In the genomic region with DNA sequence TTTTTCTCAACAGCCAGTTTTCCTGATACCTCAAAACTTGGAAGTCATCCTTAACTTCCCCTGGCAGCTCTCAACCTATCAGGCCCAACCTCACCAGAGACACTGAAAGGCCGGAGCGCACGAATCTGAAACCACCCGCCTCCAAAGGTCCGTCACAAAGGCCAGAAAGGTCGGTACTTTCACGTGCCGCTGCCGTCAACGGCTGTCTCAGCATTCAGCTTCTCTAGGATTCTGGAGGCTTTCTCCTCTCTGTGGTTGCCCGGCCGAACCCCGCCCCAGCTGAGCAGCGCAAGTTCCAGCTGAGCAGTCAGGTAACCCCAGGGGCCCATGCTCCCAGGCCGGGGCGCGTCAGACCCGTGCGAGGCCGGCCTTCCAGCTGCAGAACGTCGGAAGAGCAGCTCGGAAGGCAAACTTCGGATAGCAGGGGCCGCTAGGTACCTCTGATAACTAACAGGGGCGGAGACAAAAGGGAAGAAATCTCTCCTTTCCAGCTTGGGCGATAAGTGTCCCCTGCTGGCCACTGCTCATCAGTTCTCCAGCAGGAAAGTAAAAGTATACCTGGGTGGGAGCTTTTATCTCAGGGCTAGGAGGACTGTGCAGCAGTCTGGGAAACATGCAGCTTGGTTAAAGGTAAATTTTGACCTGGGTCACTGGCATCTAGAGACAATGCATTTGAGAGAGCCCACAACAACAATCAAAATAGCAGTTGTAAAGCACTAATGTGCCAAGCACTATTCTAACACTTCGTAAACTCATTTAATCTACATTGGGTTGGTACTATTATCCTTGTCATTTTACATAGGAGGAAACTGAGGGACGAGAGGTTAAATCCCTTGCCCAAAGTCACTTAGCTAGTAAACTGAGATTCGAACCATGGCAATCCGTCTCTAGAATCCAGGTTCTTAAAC, we compare ENCODE assay signal across 1 cellular context.
TF ChIP-seq lines count a peak whose summit lies in the region.

No MANE protein-coding gene starts in this region.

TF ChIP-seq in HepG2, 621 proteins besides CTCF, POLR2A, EP300 and RAD21 (continued from another document and continues in another):
- TF ChIP-seq, protein P1, sequence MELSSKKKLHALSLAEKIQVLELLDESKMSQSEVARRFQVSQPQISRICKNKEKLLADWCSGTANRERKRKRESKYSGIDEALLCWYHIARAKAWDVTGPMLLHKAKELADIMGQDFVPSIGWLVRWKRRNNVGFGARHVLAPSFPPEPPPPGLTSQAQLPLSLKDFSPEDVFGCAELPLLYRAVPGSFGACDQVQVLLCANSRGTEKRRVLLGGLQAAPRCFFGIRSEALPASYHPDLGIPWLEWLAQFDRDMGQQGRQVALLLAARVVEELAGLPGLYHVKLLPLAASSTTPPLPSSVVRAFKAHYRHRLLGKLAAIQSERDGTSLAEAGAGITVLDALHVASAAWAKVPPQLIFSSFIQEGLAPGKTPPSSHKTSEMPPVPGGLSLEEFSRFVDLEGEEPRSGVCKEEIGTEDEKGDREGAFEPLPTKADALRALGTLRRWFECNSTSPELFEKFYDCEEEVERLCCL (CRISPR knock-in tag; IDR thresholded peaks at IDR 0.05; ENCODE audit: borderline replicate concordance) = no peak
- no peak for TF ChIP-seq NFIB (CRISPR knock-in tag; IDR thresholded peaks at IDR 0.05; ENCODE audit: borderline replicate concordance)
- TF ChIP-seq, protein P2, sequence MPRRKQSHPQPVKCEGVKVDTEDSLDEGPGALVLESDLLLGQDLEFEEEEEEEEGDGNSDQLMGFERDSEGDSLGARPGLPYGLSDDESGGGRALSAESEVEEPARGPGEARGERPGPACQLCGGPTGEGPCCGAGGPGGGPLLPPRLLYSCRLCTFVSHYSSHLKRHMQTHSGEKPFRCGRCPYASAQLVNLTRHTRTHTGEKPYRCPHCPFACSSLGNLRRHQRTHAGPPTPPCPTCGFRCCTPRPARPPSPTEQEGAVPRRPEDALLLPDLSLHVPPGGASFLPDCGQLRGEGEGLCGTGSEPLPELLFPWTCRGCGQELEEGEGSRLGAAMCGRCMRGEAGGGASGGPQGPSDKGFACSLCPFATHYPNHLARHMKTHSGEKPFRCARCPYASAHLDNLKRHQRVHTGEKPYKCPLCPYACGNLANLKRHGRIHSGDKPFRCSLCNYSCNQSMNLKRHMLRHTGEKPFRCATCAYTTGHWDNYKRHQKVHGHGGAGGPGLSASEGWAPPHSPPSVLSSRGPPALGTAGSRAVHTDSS (CRISPR knock-in tag; conservative IDR thresholded peaks at IDR 0.05) = 0 out of 2 replicates have a peak, but pooled peaks have one; percentile 27
- no peak for TF ChIP-seq EZH2 (conservative IDR thresholded peaks at IDR 0.05; ENCODE audit: low read depth, low read length)
- TF ChIP-seq, protein P3, sequence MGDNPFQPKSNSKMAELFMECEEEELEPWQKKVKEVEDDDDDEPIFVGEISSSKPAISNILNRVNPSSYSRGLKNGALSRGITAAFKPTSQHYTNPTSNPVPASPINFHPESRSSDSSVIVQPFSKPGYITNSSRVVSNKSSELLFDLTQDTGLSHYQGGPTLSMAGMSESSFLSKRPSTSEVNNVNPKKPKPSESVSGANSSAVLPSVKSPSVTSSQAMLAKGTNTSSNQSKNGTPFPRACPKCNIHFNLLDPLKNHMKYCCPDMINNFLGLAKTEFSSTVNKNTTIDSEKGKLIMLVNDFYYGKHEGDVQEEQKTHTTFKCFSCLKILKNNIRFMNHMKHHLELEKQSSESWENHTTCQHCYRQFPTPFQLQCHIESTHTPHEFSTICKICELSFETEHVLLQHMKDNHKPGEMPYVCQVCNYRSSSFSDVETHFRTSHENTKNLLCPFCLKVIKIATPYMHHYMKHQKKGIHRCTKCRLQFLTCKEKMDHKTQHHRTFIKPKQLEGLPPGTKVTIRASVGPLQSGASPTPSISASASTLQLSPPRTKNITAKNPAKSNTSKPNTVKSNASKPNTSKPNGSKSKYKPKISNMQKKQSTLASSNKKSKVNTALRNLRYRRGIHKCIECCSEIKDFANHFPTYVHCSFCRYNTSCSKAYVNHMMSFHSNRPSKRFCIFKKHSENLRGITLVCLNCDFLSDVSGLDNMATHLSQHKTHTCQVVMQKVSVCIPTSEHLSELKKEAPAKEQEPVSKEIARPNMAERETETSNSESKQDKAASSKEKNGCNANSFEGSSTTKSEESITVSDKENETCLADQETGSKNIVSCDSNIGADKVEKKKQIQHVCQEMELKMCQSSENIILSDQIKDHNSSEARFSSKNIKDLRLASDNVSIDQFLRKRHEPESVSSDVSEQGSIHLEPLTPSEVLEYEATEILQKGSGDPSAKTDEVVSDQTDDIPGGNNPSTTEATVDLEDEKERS (CRISPR knock-in tag; IDR thresholded peaks at IDR 0.05) = peak; percentile 81; the same call in 1 of the 2 replicates
- no peak for TF ChIP-seq BRCA1 (CRISPR knock-in tag; IDR thresholded peaks at IDR 0.05)
- no peak for TF ChIP-seq ZNF432 (CRISPR knock-in tag; IDR thresholded peaks at IDR 0.05; ENCODE audit: borderline replicate concordance)
- TF ChIP-seq ZNF816 (CRISPR knock-in tag; IDR thresholded peaks at IDR 0.05; ENCODE audit: borderline replicate concordance) = no peak; the same call in 1 of the 2 replicates
- TF ChIP-seq, protein P4, sequence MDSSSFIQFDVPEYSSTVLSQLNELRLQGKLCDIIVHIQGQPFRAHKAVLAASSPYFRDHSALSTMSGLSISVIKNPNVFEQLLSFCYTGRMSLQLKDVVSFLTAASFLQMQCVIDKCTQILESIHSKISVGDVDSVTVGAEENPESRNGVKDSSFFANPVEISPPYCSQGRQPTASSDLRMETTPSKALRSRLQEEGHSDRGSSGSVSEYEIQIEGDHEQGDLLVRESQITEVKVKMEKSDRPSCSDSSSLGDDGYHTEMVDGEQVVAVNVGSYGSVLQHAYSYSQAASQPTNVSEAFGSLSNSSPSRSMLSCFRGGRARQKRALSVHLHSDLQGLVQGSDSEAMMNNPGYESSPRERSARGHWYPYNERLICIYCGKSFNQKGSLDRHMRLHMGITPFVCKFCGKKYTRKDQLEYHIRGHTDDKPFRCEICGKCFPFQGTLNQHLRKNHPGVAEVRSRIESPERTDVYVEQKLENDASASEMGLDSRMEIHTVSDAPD (CRISPR knock-in tag; IDR thresholded peaks at IDR 0.05) = peak; percentile 88; the same call in 1 of the 2 replicates
- TF ChIP-seq ZNF775 (CRISPR knock-in tag; IDR thresholded peaks at IDR 0.05; ENCODE audit: borderline replicate concordance) = no peak
- peak; percentile 89 for TF ChIP-seq SKI (IDR thresholded peaks at IDR 0.05; ENCODE audit: partially characterized antibody)
- TF ChIP-seq, protein P5, sequence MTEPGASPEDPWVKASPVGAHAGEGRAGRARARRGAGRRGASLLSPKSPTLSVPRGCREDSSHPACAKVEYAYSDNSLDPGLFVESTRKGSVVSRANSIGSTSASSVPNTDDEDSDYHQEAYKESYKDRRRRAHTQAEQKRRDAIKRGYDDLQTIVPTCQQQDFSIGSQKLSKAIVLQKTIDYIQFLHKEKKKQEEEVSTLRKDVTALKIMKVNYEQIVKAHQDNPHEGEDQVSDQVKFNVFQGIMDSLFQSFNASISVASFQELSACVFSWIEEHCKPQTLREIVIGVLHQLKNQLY (CRISPR knock-in tag; IDR thresholded peaks at IDR 0.05) = peak; percentile 89
- no peak; the same call in none of the 2 replicates for TF ChIP-seq ZNF619 (CRISPR knock-in tag; IDR thresholded peaks at IDR 0.05)
- TF ChIP-seq REPIN1 (CRISPR knock-in tag; IDR thresholded peaks at IDR 0.05; ENCODE audit: borderline replicate concordance, low read depth) = peak; percentile 89; the same call in 1 of the 2 replicates
- no peak for TF ChIP-seq ZNF10 (CRISPR knock-in tag; IDR thresholded peaks at IDR 0.05; ENCODE audit: borderline replicate concordance, low read depth)
- peak; percentile 68 for TF ChIP-seq RARA (CRISPR knock-in tag; IDR thresholded peaks at IDR 0.05)
- peak; percentile 91 for TF ChIP-seq DR1 (CRISPR knock-in tag; IDR thresholded peaks at IDR 0.05)
- TF ChIP-seq KLF16 (CRISPR knock-in tag; IDR thresholded peaks at IDR 0.05) = peak; percentile 53 to 97; a peak in 3 of 4 replicates
- no peak for TF ChIP-seq STAT5B (CRISPR knock-in tag; IDR thresholded peaks at IDR 0.05)
- peak; percentile 70 for TF ChIP-seq ZNF205 (CRISPR knock-in tag; IDR thresholded peaks at IDR 0.05)
- peak; percentile 74 for TF ChIP-seq ELF3 (CRISPR knock-in tag; IDR thresholded peaks at IDR 0.05)
- TF ChIP-seq KLF6 (CRISPR knock-in tag; IDR thresholded peaks at IDR 0.05) = peak; percentile 92; the same call in 1 of the 2 replicates
- TF ChIP-seq NCOA1 (CRISPR knock-in tag; IDR thresholded peaks at IDR 0.05) = no peak
- TF ChIP-seq, protein P6, sequence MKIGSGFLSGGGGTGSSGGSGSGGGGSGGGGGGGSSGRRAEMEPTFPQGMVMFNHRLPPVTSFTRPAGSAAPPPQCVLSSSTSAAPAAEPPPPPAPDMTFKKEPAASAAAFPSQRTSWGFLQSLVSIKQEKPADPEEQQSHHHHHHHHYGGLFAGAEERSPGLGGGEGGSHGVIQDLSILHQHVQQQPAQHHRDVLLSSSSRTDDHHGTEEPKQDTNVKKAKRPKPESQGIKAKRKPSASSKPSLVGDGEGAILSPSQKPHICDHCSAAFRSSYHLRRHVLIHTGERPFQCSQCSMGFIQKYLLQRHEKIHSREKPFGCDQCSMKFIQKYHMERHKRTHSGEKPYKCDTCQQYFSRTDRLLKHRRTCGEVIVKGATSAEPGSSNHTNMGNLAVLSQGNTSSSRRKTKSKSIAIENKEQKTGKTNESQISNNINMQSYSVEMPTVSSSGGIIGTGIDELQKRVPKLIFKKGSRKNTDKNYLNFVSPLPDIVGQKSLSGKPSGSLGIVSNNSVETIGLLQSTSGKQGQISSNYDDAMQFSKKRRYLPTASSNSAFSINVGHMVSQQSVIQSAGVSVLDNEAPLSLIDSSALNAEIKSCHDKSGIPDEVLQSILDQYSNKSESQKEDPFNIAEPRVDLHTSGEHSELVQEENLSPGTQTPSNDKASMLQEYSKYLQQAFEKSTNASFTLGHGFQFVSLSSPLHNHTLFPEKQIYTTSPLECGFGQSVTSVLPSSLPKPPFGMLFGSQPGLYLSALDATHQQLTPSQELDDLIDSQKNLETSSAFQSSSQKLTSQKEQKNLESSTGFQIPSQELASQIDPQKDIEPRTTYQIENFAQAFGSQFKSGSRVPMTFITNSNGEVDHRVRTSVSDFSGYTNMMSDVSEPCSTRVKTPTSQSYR (CRISPR knock-in tag; IDR thresholded peaks at IDR 0.05; ENCODE audit: borderline replicate concordance) = peak; percentile 57; the same call in 1 of the 2 replicates
- TF ChIP-seq CBX1 (IDR thresholded peaks at IDR 0.05; ENCODE audit: low read depth) = no peak
- peak; percentile 93; the same call in 1 of the 2 replicates for TF ChIP-seq KAT8 (CRISPR knock-in tag; IDR thresholded peaks at IDR 0.05)
- TF ChIP-seq, protein P7, sequence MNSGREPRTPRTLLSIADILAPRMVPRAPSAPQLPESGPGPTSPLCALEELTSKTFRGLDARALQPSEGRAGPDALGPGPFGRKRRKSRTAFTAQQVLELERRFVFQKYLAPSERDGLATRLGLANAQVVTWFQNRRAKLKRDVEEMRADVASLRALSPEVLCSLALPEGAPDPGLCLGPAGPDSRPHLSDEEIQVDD (CRISPR knock-in tag; IDR thresholded peaks at IDR 0.05; ENCODE audit: borderline replicate concordance) = no peak
- peak; percentile 81; the same call in 1 of the 2 replicates for TF ChIP-seq CBX5 (CRISPR knock-in tag; IDR thresholded peaks at IDR 0.05; ENCODE audit: borderline replicate concordance)
- TF ChIP-seq HDAC1 (CRISPR knock-in tag; IDR thresholded peaks at IDR 0.05) = peak; percentile 98
- TF ChIP-seq LCORL (IDR thresholded peaks at IDR 0.05) = no peak
- TF ChIP-seq LCORL (CRISPR knock-in tag; IDR thresholded peaks at IDR 0.05) = peak; percentile 81
- TF ChIP-seq NKX3-1 (CRISPR knock-in tag; IDR thresholded peaks at IDR 0.05) = no peak
- TF ChIP-seq, protein P8, sequence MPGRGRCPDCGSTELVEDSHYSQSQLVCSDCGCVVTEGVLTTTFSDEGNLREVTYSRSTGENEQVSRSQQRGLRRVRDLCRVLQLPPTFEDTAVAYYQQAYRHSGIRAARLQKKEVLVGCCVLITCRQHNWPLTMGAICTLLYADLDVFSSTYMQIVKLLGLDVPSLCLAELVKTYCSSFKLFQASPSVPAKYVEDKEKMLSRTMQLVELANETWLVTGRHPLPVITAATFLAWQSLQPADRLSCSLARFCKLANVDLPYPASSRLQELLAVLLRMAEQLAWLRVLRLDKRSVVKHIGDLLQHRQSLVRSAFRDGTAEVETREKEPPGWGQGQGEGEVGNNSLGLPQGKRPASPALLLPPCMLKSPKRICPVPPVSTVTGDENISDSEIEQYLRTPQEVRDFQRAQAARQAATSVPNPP (CRISPR knock-in tag; IDR thresholded peaks at IDR 0.05) = peak; percentile 88
- peak; percentile 56; the same call in 1 of the 2 replicates for TF ChIP-seq RBFOX2 (IDR thresholded peaks at IDR 0.05; ENCODE audit: low read depth, low read length)
- no peak for TF ChIP-seq ZNF235 (CRISPR knock-in tag; IDR thresholded peaks at IDR 0.05; ENCODE audit: borderline replicate concordance)
- TF ChIP-seq ZFP82 (CRISPR knock-in tag; IDR thresholded peaks at IDR 0.05; ENCODE audit: borderline replicate concordance) = peak; percentile 79; the same call in 1 of the 2 replicates
- TF ChIP-seq JUND (CRISPR knock-in tag; IDR thresholded peaks at IDR 0.05) = no peak
- TF ChIP-seq ZNF543 (CRISPR knock-in tag; IDR thresholded peaks at IDR 0.05) = peak; percentile 53; the same call in 1 of the 2 replicates
